ENCODE assay signal across 9 cellular contexts in the genomic region with DNA sequence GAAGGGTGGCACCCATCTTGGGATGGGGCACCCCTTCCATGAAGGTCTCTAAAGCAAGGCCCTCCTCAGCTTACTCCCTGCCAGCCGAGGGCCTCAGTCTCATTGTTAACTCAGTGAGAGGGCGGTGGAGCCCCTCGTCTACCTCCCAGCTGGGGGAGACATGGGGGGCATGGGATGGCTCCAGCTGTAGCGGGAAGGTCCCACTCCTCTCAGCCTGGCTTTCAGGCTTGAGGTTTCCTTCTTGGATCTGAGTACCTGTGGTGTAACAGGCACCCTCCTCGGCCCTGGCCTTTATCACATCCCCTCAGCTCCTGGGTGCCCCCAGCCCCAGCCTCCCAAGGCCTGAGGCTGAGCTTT. TPM values are rescaled to one million over a fixed set of nuclear protein-coding genes. Genes with fewer than 3 reads are reported as not detected.
DNase-seq lines count a peak whose midpoint lies in the region; ATAC-seq and TF ChIP-seq lines count a peak whose summit lies in the region.
"Had no signal": no experiment of that assay in that cellular context is flagged by ENCODE, and none has a peak within 500 bp of the region (broad histone marks: within the 10 kb centered on the region; RNA-seq: fewer than 3 reads in every experiment).

No MANE protein-coding gene starts in this region.

- peak overlapping the region; percentile 89 for H3K4me3 Mint-ChIP-seq in activated CD8-positive, alpha-beta memory T cell treated with anti-CD3 and anti-CD28 coated beads, Interleukin-2, amount 10 ng/mL, durations not matched to agents 7 days and 5 days
- H3K4me3 Mint-ChIP-seq in T-helper 17 cell, result peak overlapping the region; percentile 7

- no peak for TF ChIP-seq CTCF in fibroblast of pulmonary artery (IDR thresholded peaks at IDR 0.05; ENCODE audit: low read length, missing control alignments)
- no peak for TF ChIP-seq CTCF in testis (IDR thresholded peaks at IDR 0.05)

- no peak for DNase-seq in activated CD8-positive, alpha-beta memory T cell treated with anti-CD3 and anti-CD28 coated beads, Interleukin-2, amount 10 ng/mL, durations not matched to agents 7 days and 5 days
- DNase-seq in activated CD8-positive, alpha-beta memory T cell treated with anti-CD3 and anti-CD28 coated beads, Interleukin-2, amount 50 U/mL, for 48 hours, result no peak
- DNase-seq in T-helper 17 cell, result no peak
- DNase-seq in fibroblast of pulmonary artery (ENCODE audit: low read depth), result no peak
- no peak for DNase-seq in testis
- DNase-seq in RKO (ENCODE audit: low spot score), result no peak
- DNase-seq: NCI-H2171 had no signal

- no peaks in the 10 kb centered on the region for H3K36me3 ChIP-seq in testis (ENCODE audit: low read depth, missing control alignments)

- CTCF ChIA-PET in activated CD8-positive, alpha-beta memory T cell treated with anti-CD3 and anti-CD28 coated beads, Interleukin-2, amount 10 ng/mL, durations not matched to agents 7 days and 5 days (lab: Charles Lee), result no interaction called here

- ATAC-seq in activated CD8-positive, alpha-beta memory T cell treated with anti-CD3 and anti-CD28 coated beads, Interleukin-2, amount 10 ng/mL, durations not matched to agents 7 days and 5 days, result no peak
- no peak for ATAC-seq in T-helper 17 cell
- no peak for ATAC-seq in HG03342 (IDR thresholded peaks at IDR 0.05; ENCODE audit: unreplicated experiment)
- ATAC-seq in HG03457 (IDR thresholded peaks at IDR 0.05; ENCODE audit: unreplicated experiment), result no peak

- H3K9me3 Mint-ChIP-seq in activated CD8-positive, alpha-beta memory T cell treated with anti-CD3 and anti-CD28 coated beads, Interleukin-2, amount 10 ng/mL, durations not matched to agents 7 days and 5 days (ENCODE audit: low read depth), result peaks cover 1% of the 10 kb centered on the region

- H3K4me1 Mint-ChIP-seq in activated CD8-positive, alpha-beta memory T cell treated with anti-CD3 and anti-CD28 coated beads, Interleukin-2, amount 10 ng/mL, durations not matched to agents 7 days and 5 days, result peaks cover 36% of the 10 kb centered on the region
- H3K4me1 Mint-ChIP-seq in T-helper 17 cell, result peaks cover 18% of the 10 kb centered on the region

- no peaks in the 10 kb centered on the region for H3K27me3 Mint-ChIP-seq in activated CD8-positive, alpha-beta memory T cell treated with anti-CD3 and anti-CD28 coated beads, Interleukin-2, amount 10 ng/mL, durations not matched to agents 7 days and 5 days
- H3K27me3 Mint-ChIP-seq in T-helper 17 cell, result no peaks in the 10 kb centered on the region

- H3K4me3 ChIP-seq in fibroblast of pulmonary artery (replicated peaks; ENCODE audit: low read depth, low read length), result peak overlapping the region; percentile 77
- no peak overlapping the region for H3K4me3 ChIP-seq in testis

- H3K27ac Mint-ChIP-seq in activated CD8-positive, alpha-beta memory T cell treated with anti-CD3 and anti-CD28 coated beads, Interleukin-2, amount 10 ng/mL, durations not matched to agents 7 days and 5 days, result peak overlapping the region; percentile 96
- no peak overlapping the region for H3K27ac Mint-ChIP-seq in T-helper 17 cell

- intact Hi-C loops in testis (cut with DNase I; ENCODE audit: low total_unique reads), result no loop called here

- peaks cover 46% of the 10 kb centered on the region for H3K36me3 Mint-ChIP-seq in activated CD8-positive, alpha-beta memory T cell treated with anti-CD3 and anti-CD28 coated beads, Interleukin-2, amount 10 ng/mL, durations not matched to agents 7 days and 5 days
- H3K36me3 Mint-ChIP-seq in T-helper 17 cell (ENCODE audit: low read depth), result peaks cover 3% of the 10 kb centered on the region

- TF ChIP-seq POLR2A in testis (IDR thresholded peaks at IDR 0.05), result no peak

- H3K9me3 ChIP-seq in T-helper 17 cell (ENCODE audit: control insufficient read depth, low read length, poor library complexity, severe bottlenecking), result no peaks in the 10 kb centered on the region
- H3K9me3 ChIP-seq in testis, result no peaks in the 10 kb centered on the region

- 50 to 89% methylated on average over 4 to 5 of the region's 5 CpGs for WGBS in testis, 2 donors

- H3K27me3 ChIP-seq in testis, result no peaks in the 10 kb centered on the region

- peaks cover 19% of the 10 kb centered on the region for H3K4me1 ChIP-seq in testis

- H3K27ac ChIP-seq in testis, result peak overlapping the region; percentile 97 to 98

RNA-seq across cellular contexts. Expression of gene MIF, which starts 2.0 kb away (rescaled TPM):
- 100 to 1,000 TPM; 730 to 765 TPM for total RNA-seq in activated CD8-positive, alpha-beta memory T cell treated with anti-CD3 and anti-CD28 coated beads, Interleukin-2, amount 10 ng/mL, durations not matched to agents 7 days and 5 days
- 100 to 1,000 TPM; 219 to 223 TPM for total RNA-seq in T-helper 17 cell
- 100 to 1,000 TPM; 239 to 472 TPM for total RNA-seq in testis
- 177 TPM for polyA plus RNA-seq in testis (ENCODE audit: insufficient read depth, low read depth, low replicate concordance)

RNA-seq across cellular contexts. Expression of gene SLC2A11, which starts 38.5 kb away (rescaled TPM):
- 10 to 100 TPM in 1 of 2 experiments, 1 to 10 TPM in 1; 8.1 to 10.7 TPM for total RNA-seq in activated CD8-positive, alpha-beta memory T cell treated with anti-CD3 and anti-CD28 coated beads, Interleukin-2, amount 10 ng/mL, durations not matched to agents 7 days and 5 days
- total RNA-seq in T-helper 17 cell, result 10 to 100 TPM in 1 of 2 donors, 1 to 10 TPM in 1; 9.8 to 11.9 TPM
- 10 to 100 TPM; 21.8 to 22.7 TPM for total RNA-seq in testis
- polyA plus RNA-seq in testis (ENCODE audit: insufficient read depth, low read depth, low replicate concordance), result 14.3 TPM

RNA-seq across cellular contexts. Expression of gene DERL3, which starts 57.3 kb away (rescaled TPM):
- total RNA-seq in activated CD8-positive, alpha-beta memory T cell treated with anti-CD3 and anti-CD28 coated beads, Interleukin-2, amount 10 ng/mL, durations not matched to agents 7 days and 5 days, result 10 to 100 TPM; 14.6 to 18.1 TPM
- total RNA-seq in T-helper 17 cell (1 to 10 TPM; 2.7 to 3.6 TPM), testis (10 to 100 TPM; 14.9 to 16.2 TPM)
- 48.7 TPM for polyA plus RNA-seq in testis (ENCODE audit: insufficient read depth, low read depth, low replicate concordance)
